Comparison of ENCODE assay signal across 1 cellular context in the genomic region with DNA sequence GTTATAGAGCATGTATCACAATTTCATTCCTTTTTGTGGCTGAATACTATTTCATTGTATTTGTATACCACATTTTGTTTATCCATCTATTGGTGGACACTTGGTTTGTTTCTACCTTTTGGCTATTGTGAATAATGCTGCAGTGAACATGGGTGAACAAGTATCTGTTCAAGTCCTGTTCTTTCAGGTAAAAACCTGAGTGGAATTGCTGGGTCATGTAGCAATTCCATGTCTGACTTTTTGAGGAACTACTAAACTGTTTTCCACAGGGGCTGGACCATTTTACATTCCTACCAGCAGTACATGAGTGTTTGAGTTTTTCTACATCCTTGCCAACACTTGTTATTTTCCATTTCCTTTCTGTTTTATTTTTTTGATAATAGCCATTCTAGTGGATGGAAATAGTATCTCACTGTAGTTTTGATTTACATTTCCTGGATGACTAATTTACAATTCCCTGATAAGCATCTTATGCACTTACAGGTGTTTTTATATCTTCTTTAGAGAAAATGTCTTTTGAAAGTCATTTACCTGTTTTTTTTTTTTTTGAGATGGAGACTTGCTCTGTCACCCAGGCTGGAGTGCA.
TF ChIP-seq lines count a peak whose summit lies in the region.

No MANE protein-coding gene starts in this region.

TF ChIP-seq in endothelial cell of umbilical vein, 7 proteins besides CTCF, POLR2A, EP300 and RAD21:
- TF ChIP-seq FOS (IDR thresholded peaks at IDR 0.05; ENCODE audit: borderline replicate concordance, insufficient read depth, low read length) (no peak), GATA2 (IDR thresholded peaks at IDR 0.05; ENCODE audit: insufficient read depth, insufficient read length, low read depth, low read length) (peak; percentile 33)
TF ChIP-seq in endothelial cell of umbilical vein: peak in this region for 1.
